19 cellular contexts compared by ENCODE assay signal in the genomic region with DNA sequence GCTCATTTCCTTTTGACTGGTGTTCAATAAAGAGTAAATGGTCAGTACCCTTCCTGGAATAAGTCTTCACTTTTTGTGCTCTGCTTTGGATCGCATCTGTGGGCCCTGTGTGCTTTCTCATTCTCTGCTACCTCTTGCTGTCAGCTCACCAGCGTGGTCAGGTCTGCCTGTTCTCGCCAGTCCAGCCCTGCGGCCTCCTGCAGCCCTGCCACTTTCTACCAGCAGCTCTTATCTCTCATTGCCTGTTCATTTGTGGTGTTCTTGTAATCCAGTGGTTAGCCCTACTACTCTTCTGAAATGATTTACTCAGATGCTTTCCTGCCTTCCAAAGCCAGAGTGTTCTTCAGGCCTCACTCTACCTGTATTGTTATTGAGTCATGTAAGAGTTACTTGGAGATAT. TPM values are rescaled to one million over a fixed set of nuclear protein-coding genes. Genes with fewer than 3 reads are reported as not detected.
DNase-seq lines count a peak whose midpoint lies in the region; ATAC-seq, FAIRE-seq and TF ChIP-seq lines count a peak whose summit lies in the region.
"Had no signal": no experiment of that assay in that cellular context is flagged by ENCODE, and none has a peak within 500 bp of the region (broad histone marks: within the 10 kb centered on the region; RNA-seq: fewer than 3 reads in every experiment).

No MANE protein-coding gene starts in this region.

- H3K4me2 ChIP-seq in keratinocyte (ENCODE audit: control insufficient read depth, extremely low read depth, insufficient read depth, low read depth, low read length): no peak overlapping the region
- H3K4me2 ChIP-seq: A549 had no signal

- H3K4me3 ChIP-seq in CD4-positive, CD25-positive, alpha-beta regulatory T cell (ENCODE audit: low read depth, low read length): no peak overlapping the region
- H3K4me3 ChIP-seq in Caco-2 (ENCODE audit: low read depth, low read length): no peak overlapping the region
- H3K4me3 ChIP-seq in keratinocyte (ENCODE audit: control insufficient read depth in 2 of 3, extremely low read depth in 1 of 3, insufficient read depth in 2 of 3, low read depth in 1 of 3, low read length in 3 of 3): no peak overlapping the region
- H3K4me3 ChIP-seq: A549 had no signal

- H3K4me1 Mint-ChIP-seq in CD4-positive, CD25-positive, alpha-beta regulatory T cell: peaks cover 0 to 10% (median 6%) of the 10 kb centered on the region in 4 donors
- peaks cover 14% of the 10 kb centered on the region for H3K4me1 Mint-ChIP-seq in Caco-2 (ENCODE audit: low read depth, unreplicated experiment)
- H3K4me1 Mint-ChIP-seq in activated CD8-positive, alpha-beta memory T cell treated with anti-CD3 and anti-CD28 coated beads, Interleukin-2, amount 10 ng/mL, durations not matched to agents 7 days and 5 days: no peaks in the 10 kb centered on the region

- intact Hi-C loops in Caco-2 (cut with micrococcal nuclease; ENCODE audit: unreplicated experiment): loop anchor here (10.0 kb wide), 1 partner anchor 416 kb away; no protein-coding TSS in a partner anchor

- H3K9me1 ChIP-seq in keratinocyte (ENCODE audit: control insufficient read depth, extremely low read depth, insufficient read depth, low read length): no peaks in the 10 kb centered on the region

- no peak overlapping the region for H3K27ac ChIP-seq in CD4-positive, CD25-positive, alpha-beta regulatory T cell (ENCODE audit: insufficient read depth, low read length, poor library complexity, severe bottlenecking)
- H3K27ac ChIP-seq in keratinocyte (ENCODE audit: control insufficient read depth, insufficient read depth, low read length): no peak overlapping the region
- H3K27ac ChIP-seq: A549, C4-2B had no signal

- no peaks in the 10 kb centered on the region for H4K20me1 ChIP-seq in keratinocyte (ENCODE audit: control insufficient read depth, extremely low read depth, insufficient read depth, low read length)

- H2AFZ ChIP-seq in keratinocyte (ENCODE audit: control insufficient read depth, low read length): no peak overlapping the region

- CTCF ChIA-PET in Caco-2 (lab: Charles Lee): no interaction called here
- CTCF ChIA-PET in activated CD8-positive, alpha-beta memory T cell treated with anti-CD3 and anti-CD28 coated beads, Interleukin-2, amount 10 ng/mL, durations not matched to agents 7 days and 5 days (lab: Charles Lee): no interaction called here

- no peak overlapping the region for H3K9ac ChIP-seq in keratinocyte (ENCODE audit: control insufficient read depth, extremely low read depth, insufficient read depth, low read length)

- H3K4me3 Mint-ChIP-seq in CD4-positive, CD25-positive, alpha-beta regulatory T cell: no peak overlapping the region
- H3K4me3 Mint-ChIP-seq in Caco-2 (ENCODE audit: unreplicated experiment): no peak overlapping the region
- H3K4me3 Mint-ChIP-seq in activated CD8-positive, alpha-beta memory T cell treated with anti-CD3 and anti-CD28 coated beads, Interleukin-2, amount 10 ng/mL, durations not matched to agents 7 days and 5 days: no peak overlapping the region
- H3K4me3 Mint-ChIP-seq: CD8-positive, alpha-beta T cell had no signal

- dilution Hi-C loops in keratinocyte (cut with MboI; ENCODE audit: extremely low pct_ligation_motif_present, low sequenced_read_pairs): no loop called here

- BruUV-seq in Caco-2 (replicated peaks; lab: Mats Ljungman, UMichigan): no TSS peak

- peak; percentile 46 for FAIRE-seq in keratinocyte (lab: Jason Lieb, UNC)
- FAIRE-seq: A549, GM12892, GM19239 had no signal

- no peak for DNase-seq in CD4-positive, CD25-positive, alpha-beta regulatory T cell
- no peak for DNase-seq in Caco-2
- DNase-seq in amniotic epithelial cell (ENCODE audit: low read depth): peak; percentile 87
- DNase-seq in keratinocyte (ENCODE audit: low read depth, low spot score): peak; percentile 15
- no peak for DNase-seq in activated CD8-positive, alpha-beta memory T cell treated with anti-CD3 and anti-CD28 coated beads, Interleukin-2, amount 10 ng/mL, durations not matched to agents 7 days and 5 days
- DNase-seq in NCI-H226: no peak
- DNase-seq in GOT3 (lab: John Stamatoyannopoulos, UW): no peak
- DNase-seq: BE2C; CD8-positive, alpha-beta T cell; COR-L47; DND-41; GDM1; H7; IMR-90 had no signal

- no peak for TF ChIP-seq CTCF in Caco-2 (IDR thresholded peaks at IDR 0.05; ENCODE audit: insufficient read depth in 1 of 2, low read depth in 1 of 2, low read length in 1 of 2, severe bottlenecking in 1 of 2, unreplicated experiment in 1 of 2)
- TF ChIP-seq CTCF in keratinocyte (optimal IDR thresholded peaks at IDR 0.05 in 1 of 3, IDR thresholded peaks at IDR 0.05 in 1 of 3, conservative IDR thresholded peaks at IDR 0.05 in 1 of 3; ENCODE audit: extremely low read depth in 1 of 3, insufficient read depth in 2 of 3, low read length in 3 of 3): no peak

- H3K9me3 Mint-ChIP-seq in CD4-positive, CD25-positive, alpha-beta regulatory T cell: no peaks in the 10 kb centered on the region
- H3K9me3 Mint-ChIP-seq in Caco-2 (ENCODE audit: unreplicated experiment): no peaks in the 10 kb centered on the region
- no peaks in the 10 kb centered on the region for H3K9me3 Mint-ChIP-seq in activated CD8-positive, alpha-beta memory T cell treated with anti-CD3 and anti-CD28 coated beads, Interleukin-2, amount 10 ng/mL, durations not matched to agents 7 days and 5 days (ENCODE audit: low read depth)
- H3K9me3 Mint-ChIP-seq: CD8-positive, alpha-beta T cell had no signal

- H3K9me3 ChIP-seq in CD4-positive, CD25-positive, alpha-beta regulatory T cell (ENCODE audit: control insufficient read depth in 2 of 2, low read length in 2 of 2): no peaks in the 10 kb centered on the region
- H3K9me3 ChIP-seq in Caco-2 (no peaks in the 10 kb centered on the region), keratinocyte (ENCODE audit: control insufficient read depth, low read depth, low read length) (no peaks in the 10 kb centered on the region)
- H3K9me3 ChIP-seq: A549, BE2C had no signal

- H3K36me3 Mint-ChIP-seq in CD4-positive, CD25-positive, alpha-beta regulatory T cell: peaks cover 8% of the 10 kb centered on the region
- peaks cover 12% of the 10 kb centered on the region for H3K36me3 Mint-ChIP-seq in Caco-2 (ENCODE audit: insufficient read depth, unreplicated experiment)
- peaks cover 1% of the 10 kb centered on the region for H3K36me3 Mint-ChIP-seq in activated CD8-positive, alpha-beta memory T cell treated with anti-CD3 and anti-CD28 coated beads, Interleukin-2, amount 10 ng/mL, durations not matched to agents 7 days and 5 days

- peak overlapping the region in 2 of 3 donors; percentile 27 to 70 for H3K27ac Mint-ChIP-seq in CD4-positive, CD25-positive, alpha-beta regulatory T cell
- peak overlapping the region; percentile 9 for H3K27ac Mint-ChIP-seq in Caco-2 (ENCODE audit: unreplicated experiment)
- no peak overlapping the region for H3K27ac Mint-ChIP-seq in activated CD8-positive, alpha-beta memory T cell treated with anti-CD3 and anti-CD28 coated beads, Interleukin-2, amount 10 ng/mL, durations not matched to agents 7 days and 5 days
- H3K27ac Mint-ChIP-seq: CD8-positive, alpha-beta T cell had no signal

- H3K27me3 Mint-ChIP-seq in CD4-positive, CD25-positive, alpha-beta regulatory T cell: no peaks in the 10 kb centered on the region
- no peaks in the 10 kb centered on the region for H3K27me3 Mint-ChIP-seq in Caco-2 (ENCODE audit: insufficient read depth, unreplicated experiment)
- peaks cover 2% of the 10 kb centered on the region for H3K27me3 Mint-ChIP-seq in activated CD8-positive, alpha-beta memory T cell treated with anti-CD3 and anti-CD28 coated beads, Interleukin-2, amount 10 ng/mL, durations not matched to agents 7 days and 5 days

- POLR2A ChIA-PET in Caco-2 (lab: Charles Lee): no interaction called here

- ATAC-seq in CD4-positive, CD25-positive, alpha-beta regulatory T cell (ENCODE audit: low read depth in 2 of 2): no peak
- no peak for ATAC-seq in activated CD8-positive, alpha-beta memory T cell treated with anti-CD3 and anti-CD28 coated beads, Interleukin-2, amount 10 ng/mL, durations not matched to agents 7 days and 5 days
- ATAC-seq in GM19328 (IDR thresholded peaks at IDR 0.05; ENCODE audit: unreplicated experiment): no peak
- ATAC-seq: A549; CD8-positive, alpha-beta T cell had no signal

- H3K4me1 ChIP-seq in CD4-positive, CD25-positive, alpha-beta regulatory T cell (ENCODE audit: control insufficient read depth, insufficient read depth, low read length, poor library complexity, severe bottlenecking): no peaks in the 10 kb centered on the region
- peaks cover 16% of the 10 kb centered on the region for H3K4me1 ChIP-seq in Caco-2
- peaks cover 24% of the 10 kb centered on the region for H3K4me1 ChIP-seq in keratinocyte (ENCODE audit: control insufficient read depth, extremely low read depth, insufficient read depth, low read length)
- H3K4me1 ChIP-seq: A549 had no signal

- H3K79me2 ChIP-seq in keratinocyte (ENCODE audit: control insufficient read depth, insufficient read depth, low read length): peaks cover 3% of the 10 kb centered on the region

- H3K36me3 ChIP-seq in CD4-positive, CD25-positive, alpha-beta regulatory T cell (ENCODE audit: control insufficient read depth, insufficient read depth, low read length): no peaks in the 10 kb centered on the region
- H3K36me3 ChIP-seq in Caco-2 (ENCODE audit: control insufficient read depth, insufficient read depth, low read length) (no peaks in the 10 kb centered on the region; the same call in 1 of the 2 replicates), keratinocyte (ENCODE audit: control insufficient read depth in 2 of 2, extremely low read depth in 1 of 2, insufficient read depth in 2 of 2, low read length in 2 of 2) (peaks cover 0 to 2% of the 10 kb centered on the region in 2 experiments)
- H3K36me3 ChIP-seq: BE2C had no signal

- H3K27me3 ChIP-seq in CD4-positive, CD25-positive, alpha-beta regulatory T cell (ENCODE audit: control insufficient read depth, insufficient read depth, low read length): no peaks in the 10 kb centered on the region
- H3K27me3 ChIP-seq in Caco-2 (replicated peaks; ENCODE audit: control insufficient read depth, insufficient read depth, low read length) (no peaks in the 10 kb centered on the region), keratinocyte (ENCODE audit: control insufficient read depth, extremely low read depth, insufficient read depth, low read length) (no peaks in the 10 kb centered on the region)
- H3K27me3 ChIP-seq: BE2C had no signal

RNA-seq across cellular contexts. Expression of gene CHCHD6, which starts 54.8 kb away (rescaled TPM):
- total RNA-seq in CD4-positive, CD25-positive, alpha-beta regulatory T cell: 6.6 TPM
- 10 to 100 TPM in 1 of 4 donors, 1 to 10 TPM in 3; 5.6 to 10.5 (median 8.7) TPM for polyA plus RNA-seq in CD4-positive, CD25-positive, alpha-beta regulatory T cell
- total RNA-seq in Caco-2 (2022): 47.9 and 49.5 TPM in 2 replicates
- polyA plus RNA-seq in keratinocyte: 20.6 to 23.7 TPM (median 21.7 TPM) in 3 replicates
- polyA plus RNA-seq in keratinocyte (2011; ENCODE audit: low read depth): 6.1 TPM
- 13.5 and 25.9 TPM in 2 replicates for polyA plus RNA-seq in keratinocyte (2011; cell fraction: cytosol; rRNA removed)
- polyA plus RNA-seq in keratinocyte (2011; cell fraction: nucleus; rRNA removed): 10.4 and 14.8 TPM in 2 replicates
- 14.3 and 25.8 TPM in 2 replicates for polyA plus RNA-seq in keratinocyte (2012; ENCODE audit: low replicate concordance)
- 5.5 to 9.0 TPM (median 6.1 TPM) in 3 replicates for polyA minus RNA-seq in keratinocyte
- polyA minus RNA-seq in keratinocyte (2011; cell fraction: cytosol; rRNA and poly(A)+ RNA removed): 14.6 TPM
- polyA minus RNA-seq in keratinocyte (2011; cell fraction: nucleus; rRNA and poly(A)+ RNA removed): 9.2 and 9.3 TPM in 2 replicates
- 1 to 10 TPM; 7.7 to 9.0 TPM for total RNA-seq in activated CD8-positive, alpha-beta memory T cell treated with anti-CD3 and anti-CD28 coated beads, Interleukin-2, amount 10 ng/mL, durations not matched to agents 7 days and 5 days

Comparison
In these comparisons a context has a peak if more than half of its experiments do, and no peak if none do; other contexts are left out.
1. DNase-seq: peak in amniotic epithelial cell (single experiment) and keratinocyte (single experiment); none in CD4-positive, CD25-positive, alpha-beta regulatory T cell (0 of 3), Caco-2 (0 of 2), activated CD8-positive, alpha-beta memory T cell treated with anti-CD3 and anti-CD28 coated beads, Interleukin-2, amount 10 ng/mL, durations not matched to agents 7 days and 5 days (single experiment), NCI-H226 (single experiment) and GOT3 (single experiment).